In the genomic region with DNA sequence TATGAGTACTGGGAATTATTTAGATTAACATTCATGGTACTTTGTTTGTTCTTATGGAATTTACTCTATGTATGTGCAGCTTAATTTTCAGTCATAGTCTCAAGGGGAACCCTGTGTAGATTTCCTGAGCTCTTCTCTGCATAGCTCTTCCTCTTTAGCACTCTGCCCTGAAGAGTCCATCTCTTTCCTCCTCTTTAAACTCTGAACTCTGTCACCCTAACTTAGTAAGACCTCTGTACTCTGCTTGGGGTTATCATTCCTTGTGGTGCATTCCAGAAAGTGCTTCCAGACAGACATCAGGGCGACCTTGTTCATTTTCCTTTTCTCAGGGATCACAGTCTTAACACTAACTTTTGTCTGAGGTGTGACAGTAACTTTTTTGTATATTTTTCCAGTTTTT, we compare ENCODE assay signal across 16 cellular contexts.
DNase-seq lines count a peak whose midpoint lies in the region; FAIRE-seq and TF ChIP-seq lines count a peak whose summit lies in the region.
"Had no signal": no experiment of that assay in that cellular context is flagged by ENCODE, and none has a peak within 500 bp of the region (broad histone marks: within the 10 kb centered on the region; RNA-seq: fewer than 3 reads in every experiment).

No MANE protein-coding gene starts in this region.

- intact Hi-C loops in vagina (cut with DNase I), result no loop called here

- H3K9me1 ChIP-seq in keratinocyte (ENCODE audit: control insufficient read depth, extremely low read depth, insufficient read depth, low read length), result no peaks in the 10 kb centered on the region

- no peaks in the 10 kb centered on the region for H3K36me3 ChIP-seq in keratinocyte (ENCODE audit: control insufficient read depth in 2 of 2, extremely low read depth in 1 of 2, insufficient read depth in 2 of 2, low read length in 2 of 2)
- no peaks in the 10 kb centered on the region for H3K36me3 ChIP-seq in osteoblast (ENCODE audit: insufficient read depth, low read length)
- no peaks in the 10 kb centered on the region for H3K36me3 ChIP-seq in vagina
- H3K36me3 ChIP-seq: BLaER1 had no signal

- no peaks in the 10 kb centered on the region for H3K27me3 ChIP-seq in keratinocyte (ENCODE audit: control insufficient read depth, extremely low read depth, insufficient read depth, low read length)
- no peaks in the 10 kb centered on the region for H3K27me3 ChIP-seq in osteoblast (ENCODE audit: insufficient read depth, low read length)
- H3K27me3 ChIP-seq in vagina, result no peaks in the 10 kb centered on the region
- H3K27me3 ChIP-seq: BLaER1 had no signal

- TF ChIP-seq CTCF in keratinocyte (optimal IDR thresholded peaks at IDR 0.05 in 1 of 3, IDR thresholded peaks at IDR 0.05 in 1 of 3, conservative IDR thresholded peaks at IDR 0.05 in 1 of 3; ENCODE audit: extremely low read depth in 1 of 3, insufficient read depth in 2 of 3, low read length in 3 of 3), result no peak
- TF ChIP-seq CTCF in osteoblast (IDR thresholded peaks at IDR 0.05; ENCODE audit: extremely low read depth, low read depth, low read length), result no peak
- no peak for TF ChIP-seq CTCF in vagina (IDR thresholded peaks at IDR 0.05)

- H3K4me2 ChIP-seq in keratinocyte (ENCODE audit: control insufficient read depth, extremely low read depth, insufficient read depth, low read depth, low read length), result no peak overlapping the region
- no peak overlapping the region for H3K4me2 ChIP-seq in osteoblast (ENCODE audit: insufficient read depth, low read length)
- H3K4me2 ChIP-seq: BLaER1, PC-9 had no signal

- H4K20me1 ChIP-seq in keratinocyte (ENCODE audit: control insufficient read depth, extremely low read depth, insufficient read depth, low read length) (no peaks in the 10 kb centered on the region), osteoblast (ENCODE audit: insufficient read depth, low read length) (no peaks in the 10 kb centered on the region)
- H4K20me1 ChIP-seq: BLaER1 had no signal

- no peak overlapping the region for H3K4me3 ChIP-seq in keratinocyte (ENCODE audit: control insufficient read depth in 2 of 3, extremely low read depth in 1 of 3, insufficient read depth in 2 of 3, low read depth in 1 of 3, low read length in 3 of 3)
- no peak overlapping the region for H3K4me3 ChIP-seq in osteoblast (ENCODE audit: insufficient read depth, low read length)
- no peak overlapping the region for H3K4me3 ChIP-seq in vagina
- H3K4me3 ChIP-seq: BLaER1, PC-9 had no signal

- peak; percentile 69 for FAIRE-seq in keratinocyte (lab: Jason Lieb, UNC)
- FAIRE-seq: H1, HepG2 had no signal

- dilution Hi-C loops in keratinocyte (cut with MboI; ENCODE audit: extremely low pct_ligation_motif_present, low sequenced_read_pairs), result no loop called here

- no peaks in the 10 kb centered on the region for H3K79me2 ChIP-seq in keratinocyte (ENCODE audit: control insufficient read depth, insufficient read depth, low read length)
- H3K79me2 ChIP-seq in osteoblast (ENCODE audit: insufficient read depth, low read length), result no peaks in the 10 kb centered on the region

- H3K4me1 ChIP-seq in keratinocyte (ENCODE audit: control insufficient read depth, extremely low read depth, insufficient read depth, low read length), result peaks cover 19% of the 10 kb centered on the region
- peaks cover 16% of the 10 kb centered on the region for H3K4me1 ChIP-seq in osteoblast (ENCODE audit: insufficient read depth, low read length)
- H3K4me1 ChIP-seq in vagina, result peaks cover 12% of the 10 kb centered on the region
- H3K4me1 ChIP-seq: BLaER1 had no signal

- H3K9me3 ChIP-seq in keratinocyte (ENCODE audit: control insufficient read depth, low read depth, low read length), result no peaks in the 10 kb centered on the region
- no peaks in the 10 kb centered on the region for H3K9me3 ChIP-seq in osteoblast (ENCODE audit: low read depth, low read length)
- H3K9me3 ChIP-seq in vagina, result no peaks in the 10 kb centered on the region

- H2AFZ ChIP-seq in keratinocyte (ENCODE audit: control insufficient read depth, low read length) (no peak overlapping the region), osteoblast (ENCODE audit: low read length) (no peak overlapping the region)
- H2AFZ ChIP-seq: PC-9 had no signal

- peak; percentile 12 for DNase-seq in OCI-M1 (lab: John Stamatoyannopoulos, UW)
- no peak for DNase-seq in keratinocyte (ENCODE audit: low read depth, low spot score)
- peak; percentile 46 for DNase-seq in osteoblast (ENCODE audit: insufficient read length, low spot score, missing footprints)
- DNase-seq in vagina (ENCODE audit: extremely low spot score in 2 of 2), result no peak
- no peak for DNase-seq in NCI-H2171 treated with DMSO at 0.1 percent for 48 hours (lab: John Stamatoyannopoulos, UW)
- DNase-seq in amygdala (lab: John Stamatoyannopoulos, UW), result no peak
- DNase-seq in HuH-7 (ENCODE audit: low spot score), result no peak
- DNase-seq in superior temporal gyrus (ENCODE audit: extremely low spot score), result no peak
- DNase-seq: CD8-positive, alpha-beta memory T cell; DMS 273 treated with DMSO at 0.1 percent for 48 hours; Karpas-422; NCI-H1436; PC-9 had no signal

- no peak for TF ChIP-seq POLR2A in vagina (IDR thresholded peaks at IDR 0.05)

- H3K27ac ChIP-seq in keratinocyte (ENCODE audit: control insufficient read depth, insufficient read depth, low read length), result no peak overlapping the region
- peak overlapping the region; percentile 82 for H3K27ac ChIP-seq in osteoblast (ENCODE audit: low read depth, low read length)
- H3K27ac ChIP-seq in vagina, result peak overlapping the region; percentile 64
- H3K27ac ChIP-seq: BLaER1, PC-9 had no signal

- H3K9ac ChIP-seq in keratinocyte (ENCODE audit: control insufficient read depth, extremely low read depth, insufficient read depth, low read length), result no peak overlapping the region
- H3K9ac ChIP-seq: BLaER1 had no signal

Comparison
In these comparisons a context has a peak if more than half of its experiments do, and no peak if none do; other contexts are left out.
1. DNase-seq: peak in OCI-M1 (single experiment) and osteoblast (single experiment); none in keratinocyte (single experiment), vagina (0 of 2), NCI-H2171 treated with DMSO at 0.1 percent for 48 hours (single experiment), amygdala (0 of 56), HuH-7 (single experiment) and superior temporal gyrus (single experiment).